Comparison of ENCODE assay signal across 21 cellular contexts in genomic region chr9:129422032-129422842, GRCh38.
A peak's percentile ranks its signal among the peaks of the same experiment; 100 is the strongest.
DNase-seq lines count a peak whose midpoint lies in the region; ATAC-seq lines count a peak whose summit lies in the region.
"Had no signal": no experiment of that assay in that cellular context is flagged by ENCODE, and none has a peak within 500 bp of the region (broad histone marks: within the 10 kb centered on the region; RNA-seq: fewer than 3 reads in every experiment).

No MANE protein-coding gene starts in this region.

- H3K36me3 Mint-ChIP-seq in stimulated activated naive CD8-positive, alpha-beta T cell treated with anti-CD3 and anti-CD28 coated beads, Interleukin-15, Interleukin-2, amounts not matched to agents 100 ng/mL and 50 ng/mL, for 24 hours (ENCODE audit: low read depth), result no peaks in the 10 kb centered on the region
- H3K36me3 Mint-ChIP-seq in activated T-helper 1 cell treated with anti-CD3 and anti-CD28 coated beads, Interleukin-12 subunit alpha, Interleukin-12 subunit beta, Interleukin-2, Interleukin-4 antibody, amounts not matched to agents 30 ng/mL and 10 ng/mL and 1 ng/mL, durations not matched to agents 14 hours and 24 hours and 36 hours (ENCODE audit: low read depth), result peaks cover 1% of the 10 kb centered on the region

- no peak for ATAC-seq in stimulated activated naive CD8-positive, alpha-beta T cell treated with anti-CD3 and anti-CD28 coated beads, Interleukin-15, Interleukin-2, amounts not matched to agents 100 U/mL and 50 U/mL, for 24 hours
- no peak for ATAC-seq in HG03175 (IDR thresholded peaks at IDR 0.05; ENCODE audit: unreplicated experiment)

- H3K79me1 ChIP-seq in mesenchymal stem cell (replicated peaks; ENCODE audit: low read length, poor library complexity, severe bottlenecking), result no peaks in the 10 kb centered on the region

- no peak overlapping the region for H2BK5ac ChIP-seq in mesenchymal stem cell (ENCODE audit: low read depth, low read length, poor library complexity, severe bottlenecking)

- peak overlapping the region; percentile 93 for H4K8ac ChIP-seq in mesenchymal stem cell (ENCODE audit: low read length)

- peak overlapping the region; percentile 87 for H4K91ac ChIP-seq in mesenchymal stem cell (ENCODE audit: low read length)

- H3K4me3 Mint-ChIP-seq in stimulated activated naive CD8-positive, alpha-beta T cell treated with anti-CD3 and anti-CD28 coated beads, Interleukin-15, Interleukin-2, amounts not matched to agents 100 ng/mL and 50 ng/mL, for 24 hours, result no peak overlapping the region
- H3K4me3 Mint-ChIP-seq in activated T-helper 1 cell treated with anti-CD3 and anti-CD28 coated beads, Interleukin-12 subunit alpha, Interleukin-12 subunit beta, Interleukin-2, Interleukin-4 antibody, amounts not matched to agents 30 ng/mL and 10 ng/mL and 1 ng/mL, durations not matched to agents 14 hours and 24 hours and 36 hours, result no peak overlapping the region
- H3K4me3 Mint-ChIP-seq: activated CD4-positive, alpha-beta memory T cell treated with anti-CD3 and anti-CD28 coated beads, Interleukin-2, amount 10 ng/mL, durations not matched to agents 7 days and 5 days had no signal

- no peak overlapping the region for H3K4me2 ChIP-seq in mesenchymal stem cell (ENCODE audit: low read length, poor library complexity, severe bottlenecking)
- H3K4me2 ChIP-seq: KMS-11, PC-9 had no signal

- DNase-seq in stimulated activated naive CD8-positive, alpha-beta T cell treated with anti-CD3 and anti-CD28 coated beads, Interleukin-15, Interleukin-2, amounts not matched to agents 100 U/mL and 50 U/mL, for 24 hours, result no peak
- DNase-seq in activated T-helper 1 cell treated with anti-CD3 and anti-CD28 coated beads, Interleukin-12 subunit alpha, Interleukin-12 subunit beta, Interleukin-2, Interleukin-4 antibody, amounts not matched to agents 30 ng/mL and 10 ng/mL and 1 ng/mL, durations not matched to agents 14 hours and 24 hours and 36 hours (ENCODE audit: low spot score), result no peak
- DNase-seq in mesenchymal stem cell (no peak), NCI-H69 (lab: John Stamatoyannopoulos, UW) (no peak)
- no peak for DNase-seq in activated CD4-positive, alpha-beta T cell treated with anti-CD3 and anti-CD28 coated beads for 4 hours
- DNase-seq: activated CD4-positive, alpha-beta memory T cell treated with anti-CD3 and anti-CD28 coated beads, Interleukin-2, amount 10 ng/mL, durations not matched to agents 7 days and 5 days; activated effector memory CD4-positive, alpha-beta T cell treated with Interleukin-2 at 50 U/mL for 16 hours; anterior cingulate cortex; Calu3; foreskin melanocyte; left ventricle myocardium inferior; NCI-H1092 treated with DMSO at 0.1 percent for 48 hours; posterior cingulate gyrus; stimulated activated CD4-positive, alpha-beta T cell treated with anti-CD3 and anti-CD28 coated beads, Interleukin-4, amount 100 ng/mL, for 4 hours; stimulated activated CD8-positive, alpha-beta memory T cell treated with anti-CD3 and anti-CD28 coated beads, Interleukin-4, amount 100 ng/mL, for 48 hours had no signal

- no peak overlapping the region for H3K9ac ChIP-seq in mesenchymal stem cell (ENCODE audit: low read length)
- H3K9ac ChIP-seq: KMS-11 had no signal

- no peak overlapping the region for H3K4me3 ChIP-seq in mesenchymal stem cell (ENCODE audit: insufficient read depth in 1 of 2, low read depth in 1 of 2, low read length in 2 of 2)
- H3K4me3 ChIP-seq: left ventricle myocardium inferior, PC-9 had no signal

- peaks cover 20% of the 10 kb centered on the region for H3K4me1 Mint-ChIP-seq in stimulated activated naive CD8-positive, alpha-beta T cell treated with anti-CD3 and anti-CD28 coated beads, Interleukin-15, Interleukin-2, amounts not matched to agents 100 ng/mL and 50 ng/mL, for 24 hours (ENCODE audit: low read depth)
- H3K4me1 Mint-ChIP-seq in activated T-helper 1 cell treated with anti-CD3 and anti-CD28 coated beads, Interleukin-12 subunit alpha, Interleukin-12 subunit beta, Interleukin-2, Interleukin-4 antibody, amounts not matched to agents 30 ng/mL and 10 ng/mL and 1 ng/mL, durations not matched to agents 14 hours and 24 hours and 36 hours (ENCODE audit: low read depth), result peaks cover 15% of the 10 kb centered on the region

- peak overlapping the region; percentile 52 to 85 for H2BK12ac ChIP-seq in mesenchymal stem cell (ENCODE audit: low read length in 2 of 2)

- no peak overlapping the region for H2AFZ ChIP-seq in mesenchymal stem cell (ENCODE audit: low read depth, low read length)
- H2AFZ ChIP-seq: PC-9 had no signal

- no peak overlapping the region for H2BK120ac ChIP-seq in mesenchymal stem cell (ENCODE audit: low read depth, low read length)

- H2BK15ac ChIP-seq in mesenchymal stem cell (ENCODE audit: low read depth, poor library complexity, severe bottlenecking), result peak overlapping the region; percentile 85

- peaks cover 16% of the 10 kb centered on the region for H3K4me1 ChIP-seq in mesenchymal stem cell (ENCODE audit: control insufficient read depth, insufficient read depth, low read depth, low read length)

- H3K14ac ChIP-seq in mesenchymal stem cell (ENCODE audit: low read length in 2 of 2), result no peak overlapping the region

- H2AK5ac ChIP-seq in mesenchymal stem cell (ENCODE audit: low read length, severe bottlenecking), result no peak overlapping the region

- peak overlapping the region; percentile 42 to 67 for H3K4ac ChIP-seq in mesenchymal stem cell (ENCODE audit: low read depth in 1 of 2, low read length in 2 of 2)

- WGBS in mesenchymal stem cell, result 89% methylated on average over 9 of the region's 11 CpGs

- H3K9me3 Mint-ChIP-seq in stimulated activated naive CD8-positive, alpha-beta T cell treated with anti-CD3 and anti-CD28 coated beads, Interleukin-15, Interleukin-2, amounts not matched to agents 100 ng/mL and 50 ng/mL, for 24 hours, result no peaks in the 10 kb centered on the region
- H3K9me3 Mint-ChIP-seq in activated T-helper 1 cell treated with anti-CD3 and anti-CD28 coated beads, Interleukin-12 subunit alpha, Interleukin-12 subunit beta, Interleukin-2, Interleukin-4 antibody, amounts not matched to agents 30 ng/mL and 10 ng/mL and 1 ng/mL, durations not matched to agents 14 hours and 24 hours and 36 hours, result no peaks in the 10 kb centered on the region
- H3K9me3 Mint-ChIP-seq: activated CD4-positive, alpha-beta memory T cell treated with anti-CD3 and anti-CD28 coated beads, Interleukin-2, amount 10 ng/mL, durations not matched to agents 7 days and 5 days had no signal

- H3K27ac Mint-ChIP-seq in stimulated activated naive CD8-positive, alpha-beta T cell treated with anti-CD3 and anti-CD28 coated beads, Interleukin-15, Interleukin-2, amounts not matched to agents 100 ng/mL and 50 ng/mL, for 24 hours, result peak overlapping the region; percentile 54
- peak overlapping the region; percentile 29 for H3K27ac Mint-ChIP-seq in activated T-helper 1 cell treated with anti-CD3 and anti-CD28 coated beads, Interleukin-12 subunit alpha, Interleukin-12 subunit beta, Interleukin-2, Interleukin-4 antibody, amounts not matched to agents 30 ng/mL and 10 ng/mL and 1 ng/mL, durations not matched to agents 14 hours and 24 hours and 36 hours
- H3K27ac Mint-ChIP-seq: activated CD4-positive, alpha-beta memory T cell treated with anti-CD3 and anti-CD28 coated beads, Interleukin-2, amount 10 ng/mL, durations not matched to agents 7 days and 5 days had no signal

- H3K36me3 ChIP-seq in mesenchymal stem cell (ENCODE audit: control insufficient read depth in 1 of 2, insufficient read depth in 2 of 2, low read depth in 1 of 2, low read length in 2 of 2), result no peaks in the 10 kb centered on the region
- H3K36me3 ChIP-seq: left ventricle myocardium inferior had no signal

- no peaks in the 10 kb centered on the region for H3K27me3 Mint-ChIP-seq in stimulated activated naive CD8-positive, alpha-beta T cell treated with anti-CD3 and anti-CD28 coated beads, Interleukin-15, Interleukin-2, amounts not matched to agents 100 ng/mL and 50 ng/mL, for 24 hours
- no peaks in the 10 kb centered on the region for H3K27me3 Mint-ChIP-seq in activated T-helper 1 cell treated with anti-CD3 and anti-CD28 coated beads, Interleukin-12 subunit alpha, Interleukin-12 subunit beta, Interleukin-2, Interleukin-4 antibody, amounts not matched to agents 30 ng/mL and 10 ng/mL and 1 ng/mL, durations not matched to agents 14 hours and 24 hours and 36 hours (ENCODE audit: insufficient read depth)
- H3K27me3 Mint-ChIP-seq: activated CD4-positive, alpha-beta memory T cell treated with anti-CD3 and anti-CD28 coated beads, Interleukin-2, amount 10 ng/mL, durations not matched to agents 7 days and 5 days had no signal

- peak overlapping the region; percentile 40 to 82 for H3K18ac ChIP-seq in mesenchymal stem cell (ENCODE audit: low read depth in 1 of 2, low read length in 2 of 2)

- no peak overlapping the region for H3K23ac ChIP-seq in mesenchymal stem cell (ENCODE audit: low read length in 2 of 2)

- H3K9me3 ChIP-seq in mesenchymal stem cell (ENCODE audit: control insufficient read depth, low read length), result no peaks in the 10 kb centered on the region
- H3K9me3 ChIP-seq: left ventricle myocardium inferior had no signal

- intact Hi-C loops in activated T-helper 1 cell treated with anti-CD3 and anti-CD28 coated beads, Interleukin-12 subunit alpha, Interleukin-12 subunit beta, Interleukin-2, Interleukin-4 antibody, amounts not matched to agents 30 ng/mL and 10 ng/mL and 1 ng/mL, durations not matched to agents 14 hours and 24 hours and 36 hours (cut with micrococcal nuclease), result no loop called here

- H3K27me3 ChIP-seq in mesenchymal stem cell (ENCODE audit: control insufficient read depth in 1 of 2, insufficient read depth in 1 of 2, low read length in 2 of 2), result no peaks in the 10 kb centered on the region

- no peak overlapping the region for H3K27ac ChIP-seq in mesenchymal stem cell (ENCODE audit: low read length, poor library complexity, severe bottlenecking)
- peak overlapping the region; percentile 20 for H3K27ac ChIP-seq in temporal lobe (ENCODE audit: low read depth, low read length)
- H3K27ac ChIP-seq: HL-60, KMS-11, left ventricle myocardium inferior, PC-9 had no signal
